Comparison of ENCODE assay signal across 21 cellular contexts in genomic region chr2:96090527-96090926, GRCh38. TPM values are rescaled to one million over a fixed set of nuclear protein-coding genes. Genes with fewer than 3 reads are reported as not detected.
A peak's percentile ranks its signal among the peaks of the same experiment; 100 is the strongest.
DNase-seq lines count a peak whose midpoint lies in the region; ATAC-seq and TF ChIP-seq lines count a peak whose summit lies in the region.
"Had no signal": no experiment of that assay in that cellular context is flagged by ENCODE, and none has a peak within 500 bp of the region (broad histone marks: within the 10 kb centered on the region; RNA-seq: fewer than 3 reads in every experiment).

No MANE protein-coding gene starts in this region.

- H3K4me3 ChIP-seq in breast epithelium (no peak overlapping the region), fibroblast of villous mesenchyme (ENCODE audit: low read depth, low read length) (no peak overlapping the region)
- H3K4me3 ChIP-seq: spleen had no signal

- no peaks in the 10 kb centered on the region for H3K27me3 ChIP-seq in breast epithelium
- H3K27me3 ChIP-seq: spleen had no signal

- no peaks in the 10 kb centered on the region for H3K36me3 Mint-ChIP-seq in MCF 10A (ENCODE audit: insufficient read depth, unreplicated experiment)
- no peaks in the 10 kb centered on the region for H3K36me3 Mint-ChIP-seq in natural killer cell

- POLR2A ChIA-PET in MCF 10A (lab: Yijun Ruan, JAX): no interaction called here

- no TSS peak for BruUV-seq in MCF 10A (replicated peaks; lab: Mats Ljungman, UMichigan)

- peaks cover 0 to 5% of the 10 kb centered on the region in 2 donors for H3K9me3 ChIP-seq in breast epithelium
- H3K9me3 ChIP-seq: spleen had no signal

- CTCF ChIA-PET in MCF 10A (lab: Yijun Ruan, JAX): interaction anchor here (0.6 kb wide), 1 partner anchor 20 kb away, joined by 3 read pairs; no protein-coding TSS in a partner anchor

- H3K4me1 Mint-ChIP-seq in MCF 10A (ENCODE audit: insufficient read depth, unreplicated experiment): peaks cover 9% of the 10 kb centered on the region
- no peaks in the 10 kb centered on the region for H3K4me1 Mint-ChIP-seq in natural killer cell
- H3K4me1 Mint-ChIP-seq: activated CD4-positive, alpha-beta memory T cell treated with anti-CD3 and anti-CD28 coated beads, Interleukin-2, amount 10 ng/mL, durations not matched to agents 7 days and 5 days had no signal

- no peak for TF ChIP-seq POLR2A in breast epithelium (IDR thresholded peaks at IDR 0.05)

- DNase-seq in MCF 10A (ENCODE audit: unreplicated experiment) (peak; percentile 27), breast epithelium (ENCODE audit: low spot score in 2 of 2) (no peak), NCI-H69 (lab: John Stamatoyannopoulos, UW) (peak; percentile 28), fibroblast of villous mesenchyme (ENCODE audit: low read depth) (peak; percentile 3), natural killer cell (no peak), OCI-M2 (lab: John Stamatoyannopoulos, UW; ENCODE audit: unreplicated experiment) (no peak)
- DNase-seq: activated naive CD4-positive, alpha-beta T cell treated with anti-CD3 and anti-CD28 coated beads for 36 hours; activated T-cell treated with anti-CD3 and anti-CD28 coated beads, Interleukin-2, amount 50 U/mL, for 24 hours; cortex of kidney; DMS 273 treated with DMSO at 0.1 percent for 48 hours; foreskin fibroblast; kidney glomerular epithelial cell; NCI-H187; stimulated activated CD4-positive, alpha-beta T cell treated with anti-CD3 and anti-CD28 coated beads, Interleukin-4, amount 100 ng/mL, for 4 hours; T-helper 1 cell; WERI-Rb-1 had no signal

- TF ChIP-seq CTCF in MCF 10A (IDR thresholded peaks at IDR 0.05; ENCODE audit: unreplicated experiment) (no peak), breast epithelium (IDR thresholded peaks at IDR 0.05) (no peak), fibroblast of villous mesenchyme (IDR thresholded peaks at IDR 0.05; ENCODE audit: insufficient read depth, low read depth, low read length) (no peak), natural killer cell (IDR thresholded peaks at IDR 0.05) (no peak)

- ATAC-seq in activated CD4-positive, CD25-positive, alpha-beta regulatory T cell treated with anti-CD3 and anti-CD28 coated beads, Interleukin-2, amount 50 U/mL, for 24 hours: no peak
- ATAC-seq in natural killer cell: no peak

- H3K9me3 Mint-ChIP-seq in MCF 10A (ENCODE audit: unreplicated experiment) (no peaks in the 10 kb centered on the region), natural killer cell (no peaks in the 10 kb centered on the region)
- H3K9me3 Mint-ChIP-seq: activated CD4-positive, alpha-beta memory T cell treated with anti-CD3 and anti-CD28 coated beads, Interleukin-2, amount 10 ng/mL, durations not matched to agents 7 days and 5 days; activated naive CD4-positive, alpha-beta T cell treated with anti-CD3 and anti-CD28 coated beads for 36 hours; activated T-cell treated with anti-CD3 and anti-CD28 coated beads, Interleukin-2, amount 50 U/mL, for 24 hours; H9 had no signal

- H3K4me1 ChIP-seq in breast epithelium: no peaks in the 10 kb centered on the region

- H3K27ac Mint-ChIP-seq in MCF 10A (ENCODE audit: low read depth, unreplicated experiment): no peak overlapping the region
- H3K27ac Mint-ChIP-seq in natural killer cell: no peak overlapping the region
- H3K27ac Mint-ChIP-seq: activated CD4-positive, alpha-beta memory T cell treated with anti-CD3 and anti-CD28 coated beads, Interleukin-2, amount 10 ng/mL, durations not matched to agents 7 days and 5 days; activated naive CD4-positive, alpha-beta T cell treated with anti-CD3 and anti-CD28 coated beads for 36 hours; activated T-cell treated with anti-CD3 and anti-CD28 coated beads, Interleukin-2, amount 50 U/mL, for 24 hours had no signal

- H3K36me3 ChIP-seq in breast epithelium: no peaks in the 10 kb centered on the region
- H3K36me3 ChIP-seq: spleen, WERI-Rb-1 had no signal

- H3K27me3 Mint-ChIP-seq in MCF 10A (ENCODE audit: insufficient read depth, unreplicated experiment) (no peaks in the 10 kb centered on the region), natural killer cell (ENCODE audit: low read depth in 2 of 2) (no peaks in the 10 kb centered on the region)
- H3K27me3 Mint-ChIP-seq: activated T-cell treated with anti-CD3 and anti-CD28 coated beads, Interleukin-2, amount 50 U/mL, for 24 hours had no signal

- H3K4me3 Mint-ChIP-seq in MCF 10A (ENCODE audit: unreplicated experiment): no peak overlapping the region
- no peak overlapping the region for H3K4me3 Mint-ChIP-seq in natural killer cell
- H3K4me3 Mint-ChIP-seq: activated CD4-positive, alpha-beta memory T cell treated with anti-CD3 and anti-CD28 coated beads, Interleukin-2, amount 10 ng/mL, durations not matched to agents 7 days and 5 days; activated naive CD4-positive, alpha-beta T cell treated with anti-CD3 and anti-CD28 coated beads for 36 hours; activated T-cell treated with anti-CD3 and anti-CD28 coated beads, Interleukin-2, amount 50 U/mL, for 24 hours; H9 had no signal

- H3K27ac ChIP-seq in breast epithelium (no peak overlapping the region), temporal lobe (ENCODE audit: low read depth, low read length) (peak overlapping the region; percentile 67)
- H3K27ac ChIP-seq: spleen, WERI-Rb-1 had no signal

- intact Hi-C loops in MCF 10A (cut with micrococcal nuclease) (no loop called here), breast epithelium (cut with DNase I; ENCODE audit: low total_unique reads) (no loop called here), natural killer cell (cut with micrococcal nuclease) (no loop called here)

RNA-seq across cellular contexts. Expression of gene ADRA2B, which starts 25.8 kb away (rescaled TPM):
- total RNA-seq in MCF 10A (2022): not detected in 2 replicates
- 1 to 10 TPM; 1.3 to 1.6 (median 1.4) TPM for total RNA-seq in breast epithelium
- total RNA-seq in fibroblast of villous mesenchyme: not detected in 2 replicates
- not detected for total RNA-seq in temporal lobe
- total RNA-seq in natural killer cell: 1 to 10 TPM in 1 of 3 donors, under 1 TPM in 2; 0.18 to 1.3 (median 0.38) TPM

RNA-seq across cellular contexts. Expression of gene ASTL, which starts 47.8 kb away (rescaled TPM):
- total RNA-seq in MCF 10A (2022) (not detected in 2 replicates), breast epithelium (under 1 TPM in 1 of 3 donors, not detected in 2; 0.32 TPM), fibroblast of villous mesenchyme (not detected in 2 replicates), temporal lobe (not detected), natural killer cell (10 to 100 TPM in 1 of 3 donors, 1 to 10 TPM in 2; 5.5 to 11.3 (median 8.8) TPM)

RNA-seq across cellular contexts. Expression of gene DUSP2, which starts 54.7 kb away (rescaled TPM):
- 1.3 and 3.3 TPM in 2 replicates for total RNA-seq in MCF 10A (2022)
- total RNA-seq in breast epithelium: 10 to 100 TPM in 2 of 3 donors, 1 to 10 TPM in 1; 1.9 to 57.5 (median 12.8) TPM
- total RNA-seq in fibroblast of villous mesenchyme: 0.86 and 2.3 TPM in 2 replicates
- total RNA-seq in temporal lobe: 4.2 TPM
- total RNA-seq in natural killer cell: 100 to 1,000 TPM; 300 to 564 (median 432) TPM

RNA-seq across cellular contexts. Expression of gene GPAT2, which starts 55.8 kb away (rescaled TPM):
- not detected in 2 replicates for total RNA-seq in MCF 10A (2022)
- total RNA-seq in breast epithelium: 10 to 100 TPM in 1 of 3 donors, 1 to 10 TPM in 2; 5.9 to 11.7 (median 8.8) TPM
- total RNA-seq in fibroblast of villous mesenchyme: 1.9 and 3.5 TPM in 2 replicates
- 0.49 TPM for total RNA-seq in temporal lobe
- total RNA-seq in natural killer cell: 1 to 10 TPM; 2.3 to 6.0 (median 3.8) TPM

Comparison
In these comparisons a context has a peak if more than half of its experiments do, and no peak if none do; other contexts are left out.
1. DNase-seq: peak in MCF 10A (single experiment), NCI-H69 (single experiment) and fibroblast of villous mesenchyme (single experiment); none in breast epithelium (0 of 2), natural killer cell (single experiment) and OCI-M2 (single experiment).
2. RNA of gene DUSP2, which starts 54.7 kb away (total RNA-seq): 300 to 564 TPM in natural killer cell; 1.9 to 57.5 TPM in breast epithelium, 4.2 TPM in temporal lobe (single experiment), 1.3 to 3.3 TPM in MCF 10A and 0.86 to 2.3 TPM in fibroblast of villous mesenchyme; every median in the first group is over 4 times any median in the second.